Comparison of ENCODE assay signal across 25 cellular contexts in genomic region chr6:25303234-25303633, GRCh38. TPM values are rescaled to one million over a fixed set of nuclear protein-coding genes. Genes with fewer than 3 reads are reported as not detected.
DNase-seq lines count a peak whose midpoint lies in the region; ATAC-seq, FAIRE-seq and TF ChIP-seq lines count a peak whose summit lies in the region.
"Had no signal": no experiment of that assay in that cellular context is flagged by ENCODE, and none has a peak within 500 bp of the region (broad histone marks: within the 10 kb centered on the region; RNA-seq: fewer than 3 reads in every experiment).

No MANE protein-coding gene starts in this region.

- no peaks in the 10 kb centered on the region for H3K36me3 Mint-ChIP-seq in MCF 10A (ENCODE audit: insufficient read depth, unreplicated experiment)
- H3K36me3 Mint-ChIP-seq: mesothelial cell of epicardium; natural killer cell treated with Interleukin-12 subunit alpha and Interleukin-12 subunit beta and Interleukin-15 and Interleukin-18, amount 100 ng/mL, for 72 hours had no signal

- POLR2A ChIA-PET in HepG2 (lab: Yijun Ruan, JAX) (no interaction called here), MCF 10A (lab: Yijun Ruan, JAX) (interaction anchor here (0.6 to 2.2 kb wide), 2 partner anchors 11 to 14 kb away, joined by 3 to 6 read pairs; no protein-coding TSS in a partner anchor)

- intact Hi-C loops in HepG2 (cut with micrococcal nuclease; ENCODE audit: unreplicated experiment): no loop called here
- intact Hi-C loops in right lobe of liver (cut with DNase I): no loop called here
- intact Hi-C loops in MCF 10A (cut with micrococcal nuclease): no loop called here
- intact Hi-C loops in ovary (cut with DNase I): no loop called here

- H3K4me1 ChIP-seq in HepG2 (ENCODE audit: insufficient read depth, low read length): peaks cover 8% of the 10 kb centered on the region; the same call in 1 of the 2 replicates
- H3K4me1 ChIP-seq in right lobe of liver: peaks cover 0 to 10% (median 0%) of the 10 kb centered on the region in 4 donors
- H3K4me1 ChIP-seq in endocrine pancreas (ENCODE audit: control insufficient read depth, insufficient read depth, low read length): no peaks in the 10 kb centered on the region
- peaks cover 0 to 3% of the 10 kb centered on the region in 2 donors for H3K4me1 ChIP-seq in muscle layer of duodenum (ENCODE audit: control insufficient read depth in 1 of 2, insufficient read depth in 2 of 2, low read length in 2 of 2)
- H3K4me1 ChIP-seq in ovary (ENCODE audit: insufficient read depth): peaks cover 8% of the 10 kb centered on the region
- H3K4me1 ChIP-seq: breast epithelium, parathyroid adenoma, sigmoid colon had no signal

- peaks cover 5% of the 10 kb centered on the region for H3K4me1 Mint-ChIP-seq in MCF 10A (ENCODE audit: insufficient read depth, unreplicated experiment)

- in situ Hi-C loops in HepG2 (cut with HindIII; ENCODE audit: extremely low pct_ligation_motif_present, low pct_unique_long_range_greater_than_20kb): no loop called here

- 73% methylated on average over 2 of the region's 2 CpGs for WGBS in HepG2 (ENCODE audit: low lambda C conversion rate)
- WGBS in right lobe of liver (ENCODE audit: insufficient coverage, low coverage, low lambda C conversion rate, missing lambda C conversion rate): 92% methylated on average over 2 of the region's 2 CpGs
- 93 to 95% (median 93%) methylated on average over 2 of the region's 2 CpGs for WGBS in ovary, 3 donors

- FAIRE-seq in HepG2 (lab: Jason Lieb, UNC): peak; percentile 15
- FAIRE-seq: colon, GM19239 had no signal

- no peaks in the 10 kb centered on the region for H3K79me2 ChIP-seq in HepG2 (ENCODE audit: insufficient read depth, low read length)

- no peak for DNase-seq in HepG2 (ENCODE audit: low spot score)
- no peak for DNase-seq in right lobe of liver
- DNase-seq in MCF 10A (ENCODE audit: unreplicated experiment): no peak
- DNase-seq in NCI-H510A (lab: John Stamatoyannopoulos, UW): no peak
- DNase-seq in ovary: no peak
- no peak for DNase-seq in NCI-H345 treated with DMSO at 0.1 percent for 48 hours (lab: John Stamatoyannopoulos, UW; ENCODE audit: unreplicated experiment)
- DNase-seq: activated CD4-positive, alpha-beta T cell treated with anti-CD3 and anti-CD28 coated beads, Interleukin-2, amount 10 ng/mL, durations not matched to agents 24 days and 14 days; activated naive CD4-positive, alpha-beta T cell treated with Interleukin-2 at 50 U/mL for 16 hours; activated T-cell treated with anti-CD3 and anti-CD28 coated beads, Interleukin-2, amount 50 U/mL, for 4 hours; C1 segment of cervical spinal cord; sigmoid colon; stimulated activated CD8-positive, alpha-beta memory T cell treated with anti-CD3 and anti-CD28 coated beads, Interleukin-4, amount 100 ng/mL, for 48 hours; T-helper 2 cell had no signal

- H3K4me3 ChIP-seq in HepG2 (replicated peaks in 1 of 3; ENCODE audit: insufficient read depth in 1 of 3, low read depth in 2 of 3, low read length in 3 of 3) (no peak overlapping the region), right lobe of liver (no peak overlapping the region), endocrine pancreas (ENCODE audit: control insufficient read depth, insufficient read depth, low read length) (peak overlapping the region; percentile 20), muscle layer of duodenum (ENCODE audit: low read depth in 1 of 2, low read length in 2 of 2) (no peak overlapping the region), ovary (no peak overlapping the region)
- H3K4me3 ChIP-seq: breast epithelium, sigmoid colon, SK-N-MC, vagina had no signal

- TF ChIP-seq POLR2A in HepG2 (IDR thresholded peaks at IDR 0.05; ENCODE audit: insufficient read depth in 1 of 2, low read depth in 2 of 2, low read length in 2 of 2) (no peak), right lobe of liver (IDR thresholded peaks at IDR 0.05) (no peak), ovary (IDR thresholded peaks at IDR 0.05) (no peak)

- no peaks in the 10 kb centered on the region for H3K9me3 Mint-ChIP-seq in MCF 10A (ENCODE audit: unreplicated experiment)
- H3K9me3 Mint-ChIP-seq: activated CD4-positive, alpha-beta T cell treated with anti-CD3 and anti-CD28 coated beads, Interleukin-2, amount 10 ng/mL, durations not matched to agents 24 days and 14 days; activated T-cell treated with anti-CD3 and anti-CD28 coated beads, Interleukin-2, amount 50 U/mL, for 4 hours; natural killer cell treated with Interleukin-12 subunit alpha and Interleukin-12 subunit beta and Interleukin-15 and Interleukin-18, amount 100 ng/mL, for 72 hours had no signal

- BruUV-seq in HepG2 (replicated peaks; lab: Mats Ljungman, UMichigan) (no TSS peak), MCF 10A (replicated peaks; lab: Mats Ljungman, UMichigan) (no TSS peak)

- TF ChIP-seq CTCF in HepG2 (CRISPR knock-in tag; IDR thresholded peaks at IDR 0.05) (no peak), right lobe of liver (IDR thresholded peaks at IDR 0.05) (no peak), MCF 10A (IDR thresholded peaks at IDR 0.05; ENCODE audit: unreplicated experiment) (no peak), ovary (IDR thresholded peaks at IDR 0.05) (no peak)

- no peaks in the 10 kb centered on the region for H3K27me3 Mint-ChIP-seq in MCF 10A (ENCODE audit: insufficient read depth, unreplicated experiment)

- no peak for TF ChIP-seq RAD21 in HepG2 (CRISPR knock-in tag; IDR thresholded peaks at IDR 0.05)

- H3K9me3 ChIP-seq in HepG2 (ENCODE audit: low read length): no peaks in the 10 kb centered on the region
- no peaks in the 10 kb centered on the region for H3K9me3 ChIP-seq in right lobe of liver
- no peaks in the 10 kb centered on the region for H3K9me3 ChIP-seq in endocrine pancreas (ENCODE audit: control insufficient read depth, low read length)
- no peaks in the 10 kb centered on the region for H3K9me3 ChIP-seq in muscle layer of duodenum (ENCODE audit: control insufficient read depth in 1 of 2, low read length in 2 of 2)
- no peaks in the 10 kb centered on the region for H3K9me3 ChIP-seq in ovary
- H3K9me3 ChIP-seq: breast epithelium, sigmoid colon, vagina had no signal

- no peak overlapping the region for H3K9ac ChIP-seq in HepG2 (ENCODE audit: insufficient read depth, low read depth, low read length)
- H3K9ac ChIP-seq in endocrine pancreas (ENCODE audit: control insufficient read depth, insufficient read depth, low read length): no peak overlapping the region
- H3K9ac ChIP-seq: parathyroid adenoma had no signal

- CTCF ChIA-PET in HepG2 (lab: Yijun Ruan, JAX; ENCODE audit: low intra/inter-chr PET ratio, low total read pairs): no interaction called here
- CTCF ChIA-PET in MCF 10A (lab: Yijun Ruan, JAX): no interaction called here

- no peak overlapping the region for H3K4me3 Mint-ChIP-seq in MCF 10A (ENCODE audit: unreplicated experiment)
- H3K4me3 Mint-ChIP-seq: activated CD4-positive, alpha-beta T cell treated with anti-CD3 and anti-CD28 coated beads, Interleukin-2, amount 10 ng/mL, durations not matched to agents 24 days and 14 days; activated T-cell treated with anti-CD3 and anti-CD28 coated beads, Interleukin-2, amount 50 U/mL, for 4 hours; mesothelial cell of epicardium; natural killer cell treated with Interleukin-12 subunit alpha and Interleukin-12 subunit beta and Interleukin-15 and Interleukin-18, amount 100 ng/mL, for 72 hours had no signal

- ATAC-seq in HepG2: no peak
- ATAC-seq in right lobe of liver: no peak
- ATAC-seq: natural killer cell treated with Interleukin-12 subunit alpha and Interleukin-12 subunit beta and Interleukin-15 and Interleukin-18, amount 100 ng/mL, for 72 hours had no signal

- TF ChIP-seq EP300 in HepG2 (IDR thresholded peaks at IDR 0.05; ENCODE audit: low read depth in 2 of 2, low read length in 2 of 2) (no peak), HepG2 (CRISPR knock-in tag; IDR thresholded peaks at IDR 0.05; ENCODE audit: borderline replicate concordance) (no peak), ovary (IDR thresholded peaks at IDR 0.05) (no peak)

- no peaks in the 10 kb centered on the region; a peak in 1 of 5 replicates for H3K27me3 ChIP-seq in HepG2 (ENCODE audit: control insufficient read depth in 1 of 2, insufficient read depth in 2 of 2, low read length in 2 of 2)
- no peaks in the 10 kb centered on the region for H3K27me3 ChIP-seq in right lobe of liver
- H3K27me3 ChIP-seq in endocrine pancreas (ENCODE audit: control insufficient read depth, insufficient read depth, low read length): no peaks in the 10 kb centered on the region
- H3K27me3 ChIP-seq in muscle layer of duodenum (ENCODE audit: low read depth, low read length): no peaks in the 10 kb centered on the region
- H3K27me3 ChIP-seq in ovary: no peaks in the 10 kb centered on the region
- H3K27me3 ChIP-seq: breast epithelium, sigmoid colon, vagina had no signal

- no peak overlapping the region for H3K4me2 ChIP-seq in HepG2 (ENCODE audit: low read depth, low read length)

- no peak overlapping the region for H2AFZ ChIP-seq in HepG2 (ENCODE audit: low read length)
- H2AFZ ChIP-seq: parathyroid adenoma had no signal

- H3K36me3 ChIP-seq in HepG2 (replicated peaks in 1 of 2; ENCODE audit: control insufficient read depth in 1 of 2, insufficient read depth in 2 of 2, low read length in 2 of 2) (no peaks in the 10 kb centered on the region), right lobe of liver (no peaks in the 10 kb centered on the region), endocrine pancreas (ENCODE audit: control insufficient read depth, insufficient read depth, low read length) (no peaks in the 10 kb centered on the region), muscle layer of duodenum (ENCODE audit: control insufficient read depth in 1 of 2, insufficient read depth in 2 of 2, low read length in 2 of 2) (no peaks in the 10 kb centered on the region), ovary (no peaks in the 10 kb centered on the region)
- H3K36me3 ChIP-seq: breast epithelium, sigmoid colon, vagina had no signal

- no peaks in the 10 kb centered on the region for H4K20me1 ChIP-seq in HepG2 (ENCODE audit: insufficient read depth, low read length)

- no peak overlapping the region for H3K27ac Mint-ChIP-seq in MCF 10A (ENCODE audit: low read depth, unreplicated experiment)
- H3K27ac Mint-ChIP-seq: activated CD4-positive, alpha-beta T cell treated with anti-CD3 and anti-CD28 coated beads, Interleukin-2, amount 10 ng/mL, durations not matched to agents 24 days and 14 days had no signal

- H3K27ac ChIP-seq in HepG2 (ENCODE audit: extremely low read length, insufficient read depth, low read length): no peak overlapping the region
- no peak overlapping the region for H3K27ac ChIP-seq in right lobe of liver
- peak overlapping the region; percentile 28 for H3K27ac ChIP-seq in muscle layer of duodenum (ENCODE audit: low read length)
- no peak overlapping the region for H3K27ac ChIP-seq in ovary
- H3K27ac ChIP-seq: HL-60, parathyroid adenoma, RWPE1, SK-N-MC had no signal

RNA-seq across cellular contexts. Expression of gene CARMIL1, which starts 24.1 kb away (rescaled TPM):
- 2.6 and 2.9 TPM in 2 replicates for total RNA-seq in HepG2 (2016; rRNA removed; fragmentation: Illumina TruSeq; extraction: Trizol)
- total RNA-seq in HepG2 (2016; cell fraction: cytosol; rRNA removed; fragmentation: Illumina TruSeq; extraction: Trizol; ENCODE audit: low read depth): 0.62 and 0.71 TPM in 2 replicates
- total RNA-seq in HepG2 (2016; cell fraction: insoluble cytoplasmic fraction; rRNA removed; fragmentation: Illumina TruSeq; extraction: Trizol): 2.5 TPM in 2 replicates
- total RNA-seq in HepG2 (2016; cell fraction: membrane; rRNA removed; fragmentation: Illumina TruSeq; extraction: Trizol): 0.96 and 0.99 TPM in 2 replicates
- total RNA-seq in HepG2 (2016; cell fraction: nucleus; rRNA removed; fragmentation: Illumina TruSeq; extraction: Trizol): 2.9 and 3.2 TPM in 2 replicates
- polyA plus RNA-seq in HepG2 (2011; rRNA removed): 1.4 and 1.8 TPM in 2 replicates
- polyA plus RNA-seq in HepG2 (2011; cell fraction: cytosol; rRNA removed): 1.1 and 1.2 TPM in 2 replicates
- 1.3 TPM in 2 replicates for polyA plus RNA-seq in HepG2 (2011; cell fraction: nucleus; rRNA removed)
- polyA plus RNA-seq in HepG2 (2012): 1.3 and 2.3 TPM in 2 replicates
- 0.12 and 0.16 TPM in 2 replicates for polyA plus RNA-seq in HepG2 (2016; cell fraction: cytosol; fragmentation: Illumina TruSeq; extraction: Trizol; ENCODE audit: low read depth)
- 1.6 and 2.0 TPM in 2 replicates for polyA plus RNA-seq in HepG2 (2016; cell fraction: insoluble cytoplasmic fraction; fragmentation: Illumina TruSeq; extraction: Trizol; ENCODE audit: low read depth)
- polyA plus RNA-seq in HepG2 (2016; cell fraction: membrane; fragmentation: Illumina TruSeq; extraction: Trizol; ENCODE audit: low read depth): 0.38 and 0.58 TPM in 2 replicates
- polyA plus RNA-seq in HepG2 (2016; cell fraction: nucleus; fragmentation: Illumina TruSeq; extraction: Trizol; ENCODE audit: insufficient read depth, low read depth): 1.9 and 2.5 TPM in 2 replicates
- polyA minus RNA-seq in HepG2 (2011; rRNA and poly(A)+ RNA removed; ENCODE audit: low replicate concordance): 1.8 and 15.1 TPM in 2 replicates
- polyA minus RNA-seq in HepG2 (2011; cell fraction: cytosol; rRNA and poly(A)+ RNA removed): 1.8 and 1.9 TPM in 2 replicates
- 4.6 and 7.1 TPM in 2 replicates for polyA minus RNA-seq in HepG2 (2011; cell fraction: nucleus; rRNA and poly(A)+ RNA removed)
- total RNA-seq in right lobe of liver: 1 to 10 TPM; 3.3 to 8.6 (median 4.6) TPM
- 23.0 and 25.2 TPM in 2 replicates for total RNA-seq in MCF 10A (2022)
- total RNA-seq in ovary: 10 to 100 TPM; 11.1 to 25.6 (median 18.4) TPM
- 10 to 100 TPM in 1 of 2 donors, 1 to 10 TPM in 1; 6.4 to 13.3 TPM for polyA plus RNA-seq in ovary
